ENCODE assay signal across 24 cellular contexts in genomic region chr15:72450805-72451204, GRCh38. TPM values are rescaled to one million over a fixed set of nuclear protein-coding genes. Genes with fewer than 3 reads are reported as not detected.
"Had no signal": no experiment of that assay in that cellular context is flagged by ENCODE, and none has a peak within 500 bp of the region (broad histone marks: within the 10 kb centered on the region; RNA-seq: fewer than 3 reads in every experiment).

No MANE protein-coding gene starts in this region.

- H3K9me3 ChIP-seq: SJSA1 had no signal

- H3K9me3 Mint-ChIP-seq: IgD-negative memory B cell had no signal

- H3K27ac ChIP-seq: HL-60, KMS-11, RWPE1, SJSA1, SK-N-MC had no signal

- FAIRE-seq: K562 had no signal

- H3K27me3 Mint-ChIP-seq: IgD-negative memory B cell had no signal

- H3K4me1 ChIP-seq: SJSA1 had no signal

- H3K27ac Mint-ChIP-seq: IgD-negative memory B cell had no signal

- H3K4me3 ChIP-seq: K562, SJSA1, SK-N-MC had no signal

- H3K36me3 ChIP-seq: SJSA1 had no signal

- DNase-seq: Kasumi-1, MM.1S, NCI-H1092 treated with DMSO at 0.1 percent for 48 hours, NCI-H1436, NCI-H187, NCI-H2029, NCI-H2081 treated with DMSO at 0.1 percent for 48 hours, NCI-H2171, NCI-H345, NCI-H446 treated with DMSO at 0.1 percent for 48 hours, NCI-H510A treated with DMSO at 0.1 percent for 48 hours, NCI-H526, Right ventricle myocardium superior, SIG-M5, T-helper 2 cell had no signal

- ATAC-seq: K562 had no signal

- H3K36me3 Mint-ChIP-seq: IgD-negative memory B cell had no signal

- H3K4me2 ChIP-seq: KMS-11 had no signal

- H3K4me3 Mint-ChIP-seq: IgD-negative memory B cell had no signal

- H3K4me1 Mint-ChIP-seq: IgD-negative memory B cell had no signal

RNA-seq across cellular contexts. Expression of gene TMEM202, which starts 52.7 kb away (rescaled TPM):
- total RNA-seq: K562; M059J; Right ventricle myocardium superior; SJSA1; T-helper 1 cell treated with Interleukin-12 subunit alpha and Interleukin-12 subunit beta and Interleukin-4 antibody, amounts not matched to agents 30 ng/mL and 1 ng/mL, for 36 hours had no signal
- polyA plus RNA-seq: IgD-negative memory B cell, K562 had no signal
